11 cellular contexts compared by ENCODE assay signal in the genomic region with DNA sequence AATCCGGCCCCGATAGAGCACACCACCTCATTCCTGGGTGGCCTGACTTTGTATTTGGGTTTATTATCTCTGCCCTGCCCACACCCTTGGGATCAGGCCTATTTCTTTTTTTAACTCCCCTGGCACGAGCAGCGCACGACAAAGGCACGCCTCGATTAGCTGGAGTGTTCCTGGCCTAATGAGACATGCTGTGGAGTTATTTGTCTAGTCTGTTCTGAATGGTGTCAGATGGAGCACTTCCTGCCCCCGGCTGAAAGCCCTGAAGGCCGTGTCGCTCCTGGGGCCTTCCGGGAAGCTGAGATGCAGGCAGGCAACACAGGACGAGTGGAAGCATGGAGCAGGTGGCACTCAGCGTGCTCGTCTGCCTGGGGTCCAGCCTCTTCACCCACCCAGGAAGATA. TPM values are rescaled to one million over a fixed set of nuclear protein-coding genes. Genes with fewer than 3 reads are reported as not detected.
DNase-seq lines count a peak whose midpoint lies in the region; ATAC-seq and TF ChIP-seq lines count a peak whose summit lies in the region.
"Had no signal": no experiment of that assay in that cellular context is flagged by ENCODE, and none has a peak within 500 bp of the region (broad histone marks: within the 10 kb centered on the region; RNA-seq: fewer than 3 reads in every experiment).

No MANE protein-coding gene starts in this region.

- H3K36me3 ChIP-seq in left lung = no peaks in the 10 kb centered on the region
- no peaks in the 10 kb centered on the region for H3K36me3 ChIP-seq in trophoblast cell (ENCODE audit: control insufficient read depth in 1 of 2, insufficient read depth in 2 of 2, low read length in 2 of 2)

- no peak overlapping the region for H2AFZ ChIP-seq in trophoblast cell (ENCODE audit: insufficient read depth, low read length, poor library complexity)

- H3K79me2 ChIP-seq in trophoblast cell (ENCODE audit: control insufficient read depth, insufficient read depth, low read length, poor library complexity) = no peaks in the 10 kb centered on the region

- no peak for TF ChIP-seq CTCF in chondrocyte (IDR thresholded peaks at IDR 0.05)
- no peak for TF ChIP-seq CTCF in left lung (IDR thresholded peaks at IDR 0.05)

- no peaks in the 10 kb centered on the region for H3K79me1 ChIP-seq in trophoblast cell (ENCODE audit: low read length)

- no peaks in the 10 kb centered on the region for H3K27me3 ChIP-seq in left lung
- no peaks in the 10 kb centered on the region for H3K27me3 ChIP-seq in trophoblast cell (ENCODE audit: insufficient read depth, low read length)

- H3K14ac ChIP-seq in trophoblast cell (ENCODE audit: low read length) = no peak overlapping the region

- no peak overlapping the region for H4K12ac ChIP-seq in trophoblast cell (ENCODE audit: low read depth, low read length)

- no peaks in the 10 kb centered on the region for H3K36me3 Mint-ChIP-seq in chondrocyte (ENCODE audit: low read depth)
- H3K36me3 Mint-ChIP-seq in stimulated activated naive B cell treated with anti-CD40 and anti-IgM and Interleukin-4, amounts not matched to agents 10 μg/mL and 1 μg/mL and 100 μg/mL, for 72 hours = peaks cover 0 to 4% of the 10 kb centered on the region in 2 donors

- H3K4me1 Mint-ChIP-seq in chondrocyte (ENCODE audit: low read depth) = peaks cover 33% of the 10 kb centered on the region
- H3K4me1 Mint-ChIP-seq in stimulated activated naive B cell treated with anti-CD40 and anti-IgM and Interleukin-4, amounts not matched to agents 10 μg/mL and 1 μg/mL and 100 μg/mL, for 72 hours = peaks cover 28 to 37% of the 10 kb centered on the region in 2 donors

- no peaks in the 10 kb centered on the region for H3K9me3 Mint-ChIP-seq in chondrocyte (ENCODE audit: low read depth)
- H3K9me3 Mint-ChIP-seq in stimulated activated naive B cell treated with anti-CD40 and anti-IgM and Interleukin-4, amounts not matched to agents 10 μg/mL and 1 μg/mL and 100 μg/mL, for 72 hours = no peaks in the 10 kb centered on the region

- H3K27ac ChIP-seq in left lung (no peak overlapping the region), trophoblast cell (ENCODE audit: low read depth, low read length) (no peak overlapping the region)

- H3K4ac ChIP-seq in trophoblast cell (ENCODE audit: low read depth, low read length) = no peak overlapping the region

- H4K8ac ChIP-seq in trophoblast cell (ENCODE audit: low read depth, low read length) = no peak overlapping the region

- H3K9ac ChIP-seq in trophoblast cell (ENCODE audit: low read length) = no peak overlapping the region

- no peaks in the 10 kb centered on the region for H3K9me3 ChIP-seq in left lung
- no peaks in the 10 kb centered on the region for H3K9me3 ChIP-seq in trophoblast cell (ENCODE audit: insufficient read depth, low read depth, low read length)

- H3K23ac ChIP-seq in trophoblast cell (ENCODE audit: low read length) = no peak overlapping the region

- peak; percentile 85 for ATAC-seq in left lung
- no peak for ATAC-seq in stimulated activated naive B cell treated with anti-CD40 and anti-IgM and Interleukin-4, amounts not matched to agents 10 μg/mL and 1 μg/mL and 100 μg/mL, for 72 hours (replicated peaks)
- no peak for ATAC-seq in HG02798 (IDR thresholded peaks at IDR 0.05; ENCODE audit: poor library complexity, unreplicated experiment)
- no peak for ATAC-seq in HG03159 (IDR thresholded peaks at IDR 0.05; ENCODE audit: unreplicated experiment)
- ATAC-seq in GM18867 (IDR thresholded peaks at IDR 0.05; ENCODE audit: unreplicated experiment) = no peak
- ATAC-seq: HCT116 had no signal

- no peak overlapping the region for H3K4me2 ChIP-seq in trophoblast cell (ENCODE audit: low read length)

- DNase-seq in GM03348 (ENCODE audit: low spot score) = peak; percentile 60
- DNase-seq in chondrocyte (ENCODE audit: low spot score) = no peak
- DNase-seq in left lung = no peak
- no peak for DNase-seq in stimulated activated naive B cell treated with anti-CD40 and anti-IgM and Interleukin-4, amounts not matched to agents 10 μg/mL and 1 μg/mL and 100 μg/mL, for 72 hours
- DNase-seq in trophoblast cell = no peak
- DNase-seq: activated CD4-positive, alpha-beta T cell treated with anti-CD3 and anti-CD28 coated beads, Interleukin-2, amount 50 U/mL, for 4 hours; MV-4-11 had no signal

- H2BK5ac ChIP-seq in trophoblast cell (ENCODE audit: low read depth, low read length, poor library complexity) = no peak overlapping the region

- no peak overlapping the region for H2BK120ac ChIP-seq in trophoblast cell (ENCODE audit: insufficient read depth, low read length, poor library complexity)

- no peak overlapping the region for H3K4me3 Mint-ChIP-seq in chondrocyte (ENCODE audit: unreplicated experiment)
- no peak overlapping the region for H3K4me3 Mint-ChIP-seq in stimulated activated naive B cell treated with anti-CD40 and anti-IgM and Interleukin-4, amounts not matched to agents 10 μg/mL and 1 μg/mL and 100 μg/mL, for 72 hours

- intact Hi-C loops in left lung (cut with DNase I) = no loop called here

- no CpG with 5 or more reads among the region's 14 CpGs for WGBS in trophoblast cell (ENCODE audit: extremely low coverage, insufficient coverage, insufficient read length)

- peaks cover 8 to 9% of the 10 kb centered on the region in 2 donors for H3K4me1 ChIP-seq in left lung
- no peaks in the 10 kb centered on the region for H3K4me1 ChIP-seq in trophoblast cell (ENCODE audit: control insufficient read depth in 1 of 2, insufficient read depth in 2 of 2, low read length in 2 of 2)

- H3K18ac ChIP-seq in trophoblast cell (ENCODE audit: low read length) = no peak overlapping the region

- H3K4me3 ChIP-seq in left lung = no peak overlapping the region
- no peak overlapping the region for H3K4me3 ChIP-seq in trophoblast cell (ENCODE audit: low read depth, low read length)

- peak overlapping the region; percentile 78 for H3K27ac Mint-ChIP-seq in chondrocyte (ENCODE audit: unreplicated experiment)
- peak overlapping the region; percentile 75 for H3K27ac Mint-ChIP-seq in stimulated activated naive B cell treated with anti-CD40 and anti-IgM and Interleukin-4, amounts not matched to agents 10 μg/mL and 1 μg/mL and 100 μg/mL, for 72 hours

- no peak overlapping the region for H2BK12ac ChIP-seq in trophoblast cell (ENCODE audit: low read length)

- H3K27me3 Mint-ChIP-seq in chondrocyte (ENCODE audit: low read depth) = no peaks in the 10 kb centered on the region
- no peaks in the 10 kb centered on the region for H3K27me3 Mint-ChIP-seq in stimulated activated naive B cell treated with anti-CD40 and anti-IgM and Interleukin-4, amounts not matched to agents 10 μg/mL and 1 μg/mL and 100 μg/mL, for 72 hours

- no peak overlapping the region for H4K91ac ChIP-seq in trophoblast cell (ENCODE audit: low read depth, low read length)

- no peak overlapping the region for H2AK5ac ChIP-seq in trophoblast cell (ENCODE audit: low read length)

RNA-seq across cellular contexts. Expression of gene LARGE1, which starts 47.1 kb away (rescaled TPM):
- 21.3 to 24.8 TPM (median 22.6 TPM) in 3 replicates for total RNA-seq in chondrocyte
- total RNA-seq in left lung = 10 to 100 TPM; 22.4 to 28.9 TPM
- 17.3 and 17.7 TPM in 2 replicates for polyA plus RNA-seq in trophoblast cell (2013)
